8 cellular contexts compared by ENCODE assay signal in genomic region chr18:22846088-22846683, GRCh38.
DNase-seq lines count a peak whose midpoint lies in the region; ATAC-seq, FAIRE-seq and TF ChIP-seq lines count a peak whose summit lies in the region.
"Had no signal": no experiment of that assay in that cellular context is flagged by ENCODE, and none has a peak within 500 bp of the region (broad histone marks: within the 10 kb centered on the region; RNA-seq: fewer than 3 reads in every experiment).

No MANE protein-coding gene starts in this region.

- TF ChIP-seq CTCF in GM13976 (IDR thresholded peaks at IDR 0.05; ENCODE audit: borderline replicate concordance, control extremely low read depth, extremely low read depth, insufficient read depth, missing control alignments), result peak; percentile 27
- TF ChIP-seq CTCF in epithelial cell of proximal tubule (conservative IDR thresholded peaks at IDR 0.05; ENCODE audit: low read depth, low read length), result peak; percentile 59

- peaks cover 0 to 2% of the 10 kb centered on the region in 2 donors for H3K4me1 ChIP-seq in small intestine (ENCODE audit: control insufficient read depth in 2 of 2, insufficient read depth in 1 of 2, low read depth in 1 of 2, low read length in 1 of 2)

- ATAC-seq in HG03280 (IDR thresholded peaks at IDR 0.05; ENCODE audit: unreplicated experiment) (no peak), GM19397 (IDR thresholded peaks at IDR 0.05; ENCODE audit: unreplicated experiment) (no peak)

- no peaks in the 10 kb centered on the region for H3K9me3 ChIP-seq in small intestine (ENCODE audit: control insufficient read depth, low read depth)

- no peak overlapping the region for H3K27ac ChIP-seq in small intestine (ENCODE audit: low read depth in 1 of 2, low read length in 1 of 2)

- in situ Hi-C loops in GM13976 (cut with MboI; ENCODE audit: low sequenced_read_pairs, unreplicated experiment), result no loop called here

- 17 to 41% (median 27%) methylated on average over 6 of the region's 6 CpGs for WGBS in small intestine, 3 donors

- no peaks in the 10 kb centered on the region for H3K27me3 ChIP-seq in small intestine (ENCODE audit: control insufficient read depth in 2 of 2, insufficient read depth in 2 of 2, low read length in 2 of 2)

- no peak for FAIRE-seq in small intestine (lab: Jason Lieb, UNC)

- no peaks in the 10 kb centered on the region for H3K36me3 ChIP-seq in small intestine (ENCODE audit: control insufficient read depth in 2 of 2, insufficient read depth in 2 of 2, low read length in 2 of 2)

- DNase-seq in GM13976 (ENCODE audit: low spot score), result peak; percentile 31
- DNase-seq in NCI-H82 (lab: John Stamatoyannopoulos, UW), result peak; percentile 63
- DNase-seq in epithelial cell of proximal tubule (ENCODE audit: low read depth), result no peak
- peak; percentile 47 for DNase-seq in small intestine
- no peak for DNase-seq in NCI-H2107 treated with DMSO at 0.1 percent for 48 hours (lab: John Stamatoyannopoulos, UW; ENCODE audit: unreplicated experiment)
- DNase-seq: NCI-H510A treated with DMSO at 0.1 percent for 48 hours had no signal

- H3K4me3 ChIP-seq in epithelial cell of proximal tubule (ENCODE audit: low read depth, low read length), result no peak overlapping the region
- no peak overlapping the region for H3K4me3 ChIP-seq in small intestine (ENCODE audit: low read depth in 1 of 2, low read length in 2 of 2)

Comparison
In these comparisons a context has a peak if more than half of its experiments do, and no peak if none do; other contexts are left out.
1. DNase-seq: peak in GM13976 (single experiment), NCI-H82 (single experiment) and small intestine (single experiment); none in epithelial cell of proximal tubule (single experiment) and NCI-H2107 treated with DMSO at 0.1 percent for 48 hours (single experiment).